Comparison of ENCODE assay signal across 7 cellular contexts in the genomic region with DNA sequence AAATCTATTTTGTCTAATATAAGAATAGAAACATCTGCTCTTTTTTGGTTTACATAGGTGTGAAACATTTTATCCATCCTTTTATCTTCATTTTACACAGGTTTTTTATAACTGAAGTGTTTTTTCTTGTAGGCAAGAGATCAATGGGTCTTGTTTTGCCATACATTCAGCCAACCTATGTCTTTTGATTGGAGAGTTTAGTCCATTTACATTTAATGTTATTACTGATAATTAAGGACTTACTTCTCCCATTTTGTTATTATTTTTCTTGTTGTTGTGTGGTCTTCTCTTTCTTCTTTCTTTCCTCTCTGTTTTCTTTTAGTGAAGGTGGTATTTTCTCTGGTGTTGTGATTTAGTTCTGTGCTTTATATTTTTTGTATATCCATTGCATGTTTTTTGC.
"Had no signal": no experiment of that assay in that cellular context is flagged by ENCODE, and none has a peak within 500 bp of the region (broad histone marks: within the 10 kb centered on the region; RNA-seq: fewer than 3 reads in every experiment).

No MANE protein-coding gene starts in this region.

- FAIRE-seq: G401.6, GM12891, GM12892, GM18507, GM19239 had no signal

- DNase-seq: GDM1, GF-D8 had no signal
